In the genomic region with DNA sequence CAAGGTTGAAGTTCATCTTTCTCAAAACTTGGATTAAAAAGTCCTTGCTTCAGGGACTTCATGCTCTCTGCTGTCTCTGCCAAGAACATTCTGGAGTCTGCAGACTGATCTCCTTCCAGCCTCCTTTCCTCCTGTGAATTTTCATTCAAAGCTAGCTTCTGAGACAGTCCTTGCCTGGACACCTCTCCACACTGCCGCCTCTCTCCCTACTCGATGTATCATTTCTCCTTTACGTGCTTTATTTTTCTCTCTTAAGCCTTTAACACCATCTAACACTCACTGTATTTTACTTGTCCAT, we compare ENCODE assay signal across 31 cellular contexts.
"Had no signal": no experiment of that assay in that cellular context is flagged by ENCODE, and none has a peak within 500 bp of the region (broad histone marks: within the 10 kb centered on the region; RNA-seq: fewer than 3 reads in every experiment).

No MANE protein-coding gene starts in this region.

- H3K4me3 Mint-ChIP-seq: activated CD4-positive, alpha-beta memory T cell treated with anti-CD3 and anti-CD28 coated beads, Interleukin-2, amount 10 ng/mL, durations not matched to agents 7 days and 5 days; activated CD8-positive, alpha-beta memory T cell treated with anti-CD3 and anti-CD28 coated beads, Interleukin-2, amount 10 ng/mL, durations not matched to agents 7 days and 5 days; activated naive CD4-positive, alpha-beta T cell treated with anti-CD3 and anti-CD28 coated beads, Interleukin-2, amount 10 ng/mL, durations not matched to agents 7 days and 5 days; activated naive CD8-positive, alpha-beta T cell; activated naive CD8-positive, alpha-beta T cell treated with anti-CD3 and anti-CD28 coated beads, Interleukin-2, amount 50 U/mL, for 24 hours; central memory CD8-positive, alpha-beta T cell had no signal

- H3K4me2 ChIP-seq: PC-9 had no signal

- H3K9me3 Mint-ChIP-seq: activated CD4-positive, alpha-beta memory T cell treated with anti-CD3 and anti-CD28 coated beads, Interleukin-2, amount 10 ng/mL, durations not matched to agents 7 days and 5 days; activated naive CD4-positive, alpha-beta T cell treated with anti-CD3 and anti-CD28 coated beads, Interleukin-2, amount 10 ng/mL, durations not matched to agents 7 days and 5 days; activated naive CD8-positive, alpha-beta T cell treated with anti-CD3 and anti-CD28 coated beads, Interleukin-2, amount 50 U/mL, for 24 hours had no signal

- H3K4me1 Mint-ChIP-seq: activated CD4-positive, alpha-beta memory T cell treated with anti-CD3 and anti-CD28 coated beads, Interleukin-2, amount 10 ng/mL, durations not matched to agents 7 days and 5 days; activated CD8-positive, alpha-beta memory T cell treated with anti-CD3 and anti-CD28 coated beads, Interleukin-2, amount 10 ng/mL, durations not matched to agents 7 days and 5 days; activated naive CD4-positive, alpha-beta T cell treated with anti-CD3 and anti-CD28 coated beads, Interleukin-2, amount 10 ng/mL, durations not matched to agents 7 days and 5 days; activated naive CD8-positive, alpha-beta T cell treated with anti-CD3 and anti-CD28 coated beads, Interleukin-2, amount 50 U/mL, for 24 hours; central memory CD8-positive, alpha-beta T cell had no signal

- H3K27me3 ChIP-seq: brain microvascular endothelial cell, SJCRH30 had no signal

- H3K27ac Mint-ChIP-seq: activated CD4-positive, alpha-beta memory T cell treated with anti-CD3 and anti-CD28 coated beads, Interleukin-2, amount 10 ng/mL, durations not matched to agents 7 days and 5 days; activated CD8-positive, alpha-beta memory T cell treated with anti-CD3 and anti-CD28 coated beads, Interleukin-2, amount 10 ng/mL, durations not matched to agents 7 days and 5 days; activated naive CD4-positive, alpha-beta T cell treated with anti-CD3 and anti-CD28 coated beads, Interleukin-2, amount 10 ng/mL, durations not matched to agents 7 days and 5 days; activated naive CD8-positive, alpha-beta T cell; activated naive CD8-positive, alpha-beta T cell treated with anti-CD3 and anti-CD28 coated beads, Interleukin-2, amount 50 U/mL, for 24 hours had no signal

- H3K4me3 ChIP-seq: K562, PC-9, SJCRH30, SK-N-MC had no signal

- H3K36me3 Mint-ChIP-seq: activated CD8-positive, alpha-beta memory T cell treated with anti-CD3 and anti-CD28 coated beads, Interleukin-2, amount 10 ng/mL, durations not matched to agents 7 days and 5 days; activated naive CD4-positive, alpha-beta T cell treated with anti-CD3 and anti-CD28 coated beads, Interleukin-2, amount 10 ng/mL, durations not matched to agents 7 days and 5 days; activated naive CD8-positive, alpha-beta T cell had no signal

- H3K4me1 ChIP-seq: SJCRH30 had no signal

- FAIRE-seq: K562, RCC 7860 had no signal

- H3K36me3 ChIP-seq: brain microvascular endothelial cell, SJCRH30, WERI-Rb-1 had no signal

- H3K9me3 ChIP-seq: SJCRH30 had no signal

- DNase-seq: activated CD4-positive, alpha-beta memory T cell treated with anti-CD3 and anti-CD28 coated beads, Interleukin-2, amount 10 ng/mL, durations not matched to agents 7 days and 5 days; activated CD4-positive, alpha-beta T cell treated with anti-CD3 and anti-CD28 coated beads for 1 hour; activated CD4-positive, alpha-beta T cell treated with anti-CD3 and anti-CD28 coated beads for 48 hours; activated CD4-positive, CD25-positive, alpha-beta regulatory T cell; activated CD8-positive, alpha-beta memory T cell treated with anti-CD3 and anti-CD28 coated beads for 24 hours; activated CD8-positive, alpha-beta memory T cell treated with anti-CD3 and anti-CD28 coated beads, Interleukin-2, amount 10 ng/mL, durations not matched to agents 7 days and 5 days; activated CD8-positive, alpha-beta memory T cell treated with anti-CD3 and anti-CD28 coated beads, Interleukin-2, amount 50 U/mL, for 48 hours; activated effector memory CD4-positive, alpha-beta T cell treated with Interleukin-2 at 50 U/mL for 16 hours; activated naive CD4-positive, alpha-beta T cell treated with anti-CD3 and anti-CD28 coated beads, Interleukin-2, amount 10 ng/mL, durations not matched to agents 7 days and 5 days; activated naive CD8-positive, alpha-beta T cell treated with anti-CD3 and anti-CD28 coated beads, Interleukin-2, amount 50 U/mL, for 24 hours; activated T-cell treated with anti-CD3 and anti-CD28 coated beads, Interleukin-2, amount 50 U/mL, for 48 hours; amniotic stem cell; aorta; brain microvascular endothelial cell; NCI-H1105 treated with DMSO at 0.1 percent for 48 hours; NCI-H1436; NCI-H1694 treated with DMSO at 0.1 percent for 48 hours; NCI-H2029; NCI-H345; NCI-H524 treated with DMSO at 0.1 percent for 48 hours; PC-9; SHP77; SJCRH30; T1000; WERI-Rb-1 had no signal

- H2AFZ ChIP-seq: PC-9 had no signal

- H3K27ac ChIP-seq: brain microvascular endothelial cell, PC-9, RWPE1, SJCRH30, SK-N-MC, WERI-Rb-1 had no signal

- H3K27me3 Mint-ChIP-seq: activated CD4-positive, alpha-beta memory T cell treated with anti-CD3 and anti-CD28 coated beads, Interleukin-2, amount 10 ng/mL, durations not matched to agents 7 days and 5 days; activated CD8-positive, alpha-beta memory T cell treated with anti-CD3 and anti-CD28 coated beads, Interleukin-2, amount 10 ng/mL, durations not matched to agents 7 days and 5 days; activated naive CD4-positive, alpha-beta T cell treated with anti-CD3 and anti-CD28 coated beads, Interleukin-2, amount 10 ng/mL, durations not matched to agents 7 days and 5 days; activated naive CD8-positive, alpha-beta T cell; activated naive CD8-positive, alpha-beta T cell treated with anti-CD3 and anti-CD28 coated beads, Interleukin-2, amount 50 U/mL, for 24 hours; central memory CD8-positive, alpha-beta T cell had no signal

- ATAC-seq: activated CD8-positive, alpha-beta memory T cell treated with anti-CD3 and anti-CD28 coated beads, Interleukin-2, amount 10 ng/mL, durations not matched to agents 7 days and 5 days; activated naive CD8-positive, alpha-beta T cell treated with anti-CD3 and anti-CD28 coated beads, Interleukin-2, amount 50 U/mL, for 24 hours; K562 had no signal
